Comparison of ENCODE assay signal across 1 cellular context in genomic region chr7:118366363-118366762, GRCh38.
A peak's percentile ranks its signal among the peaks of the same experiment; 100 is the strongest.
TF ChIP-seq lines count a peak whose summit lies in the region.

No MANE protein-coding gene starts in this region.

TF ChIP-seq in GM12878, 131 proteins besides CTCF, POLR2A, EP300 and RAD21 (continued from another document):
- TF ChIP-seq, protein P1, sequence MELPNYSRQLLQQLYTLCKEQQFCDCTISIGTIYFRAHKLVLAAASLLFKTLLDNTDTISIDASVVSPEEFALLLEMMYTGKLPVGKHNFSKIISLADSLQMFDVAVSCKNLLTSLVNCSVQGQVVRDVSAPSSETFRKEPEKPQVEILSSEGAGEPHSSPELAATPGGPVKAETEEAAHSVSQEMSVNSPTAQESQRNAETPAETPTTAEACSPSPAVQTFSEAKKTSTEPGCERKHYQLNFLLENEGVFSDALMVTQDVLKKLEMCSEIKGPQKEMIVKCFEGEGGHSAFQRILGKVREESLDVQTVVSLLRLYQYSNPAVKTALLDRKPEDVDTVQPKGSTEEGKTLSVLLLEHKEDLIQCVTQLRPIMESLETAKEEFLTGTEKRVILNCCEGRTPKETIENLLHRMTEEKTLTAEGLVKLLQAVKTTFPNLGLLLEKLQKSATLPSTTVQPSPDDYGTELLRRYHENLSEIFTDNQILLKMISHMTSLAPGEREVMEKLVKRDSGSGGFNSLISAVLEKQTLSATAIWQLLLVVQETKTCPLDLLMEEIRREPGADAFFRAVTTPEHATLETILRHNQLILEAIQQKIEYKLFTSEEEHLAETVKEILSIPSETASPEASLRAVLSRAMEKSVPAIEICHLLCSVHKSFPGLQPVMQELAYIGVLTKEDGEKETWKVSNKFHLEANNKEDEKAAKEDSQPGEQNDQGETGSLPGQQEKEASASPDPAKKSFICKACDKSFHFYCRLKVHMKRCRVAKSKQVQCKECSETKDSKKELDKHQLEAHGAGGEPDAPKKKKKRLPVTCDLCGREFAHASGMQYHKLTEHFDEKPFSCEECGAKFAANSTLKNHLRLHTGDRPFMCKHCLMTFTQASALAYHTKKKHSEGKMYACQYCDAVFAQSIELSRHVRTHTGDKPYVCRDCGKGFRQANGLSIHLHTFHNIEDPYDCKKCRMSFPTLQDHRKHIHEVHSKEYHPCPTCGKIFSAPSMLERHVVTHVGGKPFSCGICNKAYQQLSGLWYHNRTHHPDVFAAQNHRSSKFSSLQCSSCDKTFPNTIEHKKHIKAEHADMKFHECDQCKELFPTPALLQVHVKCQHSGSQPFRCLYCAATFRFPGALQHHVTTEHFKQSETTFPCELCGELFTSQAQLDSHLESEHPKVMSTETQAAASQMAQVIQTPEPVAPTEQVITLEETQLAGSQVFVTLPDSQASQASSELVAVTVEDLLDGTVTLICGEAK (IDR thresholded peaks at IDR 0.05; ENCODE audit: borderline replicate concordance): no peak
- TF ChIP-seq NR2F1 (conservative IDR thresholded peaks at IDR 0.05): peak; percentile 58; the same call in 1 of the 2 replicates
